In the genomic region with DNA sequence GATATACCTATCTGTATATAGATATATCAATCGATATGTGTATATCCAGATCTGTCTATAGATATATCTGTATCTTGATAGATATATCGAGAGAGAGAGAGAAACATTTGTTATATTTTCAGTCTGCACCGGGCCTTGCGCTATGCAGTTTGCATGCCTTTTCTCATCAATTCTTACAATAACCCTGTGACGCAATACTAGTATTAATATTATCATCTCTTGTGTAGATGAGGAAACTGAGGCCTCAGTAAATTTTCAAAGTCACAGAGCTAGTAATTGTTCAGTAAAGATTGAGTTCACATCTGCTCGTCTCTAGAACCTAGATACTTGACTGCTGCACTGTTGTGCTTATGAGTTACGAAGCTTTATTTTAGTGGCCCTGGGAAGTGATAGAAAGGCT, we compare ENCODE assay signal across 25 cellular contexts.
DNase-seq lines count a peak whose midpoint lies in the region; ATAC-seq, FAIRE-seq and TF ChIP-seq lines count a peak whose summit lies in the region.
"Had no signal": no experiment of that assay in that cellular context is flagged by ENCODE, and none has a peak within 500 bp of the region (broad histone marks: within the 10 kb centered on the region; RNA-seq: fewer than 3 reads in every experiment).

No MANE protein-coding gene starts in this region.

- POLR2A ChIA-PET in IMR-90 (lab: Charles Lee; ENCODE audit: unreplicated experiment), result no interaction called here
- POLR2A ChIA-PET in K562 (lab: Yijun Ruan, JAX), result no interaction called here

- H2AFZ ChIP-seq in IMR-90 (replicated peaks; ENCODE audit: low read length, poor library complexity) (no peak overlapping the region), K562 (ENCODE audit: low read depth, low read length) (no peak overlapping the region)

- H2BK20ac ChIP-seq in IMR-90 (ENCODE audit: low read depth, low read length), result no peak overlapping the region

- H3K4me2 ChIP-seq in IMR-90 (ENCODE audit: low read depth, low read length) (no peak overlapping the region), K562 (ENCODE audit: insufficient read depth, low read length) (no peak overlapping the region)
- H3K4me2 ChIP-seq: BLaER1 had no signal

- H3K27ac ChIP-seq in IMR-90 (ENCODE audit: insufficient read depth, low read length), result no peak overlapping the region
- no peak overlapping the region for H3K27ac ChIP-seq in K562 (ENCODE audit: extremely low read depth, low read depth, low read length)
- H3K27ac ChIP-seq: BLaER1 had no signal

- intact Hi-C loops in activated CD4-positive, alpha-beta T cell treated with anti-CD3 and anti-CD28 coated beads, Interleukin-2, amount 10 ng/mL, durations not matched to agents 24 days and 14 days (cut with micrococcal nuclease), result no loop called here
- intact Hi-C loops in IMR-90 (cut with micrococcal nuclease), result no loop called here
- intact Hi-C loops in K562 (cut with micrococcal nuclease), result no loop called here

- no peak overlapping the region for H3K4me3 ChIP-seq in IMR-90 (ENCODE audit: insufficient read depth, low read depth, low read length)
- no peak overlapping the region for H3K4me3 ChIP-seq in K562
- H3K4me3 ChIP-seq: BLaER1, GM12878 had no signal

- BruUV-seq in IMR-90 (replicated peaks; lab: Mats Ljungman, UMichigan) (no TSS peak), K562 (replicated peaks; lab: Mats Ljungman, UMichigan) (no TSS peak)

- peak; percentile 3 for DNase-seq in activated CD4-positive, alpha-beta T cell treated with anti-CD3 and anti-CD28 coated beads, Interleukin-2, amount 10 ng/mL, durations not matched to agents 24 days and 14 days
- no peak for DNase-seq in activated CD4-positive, alpha-beta T cell treated with anti-CD3 and anti-CD28 coated beads for 4 hours
- DNase-seq in IMR-90 (no peak), K562 (ENCODE audit: extremely low read depth in 1 of 4, low spot score in 3 of 4) (no peak)
- DNase-seq: 8988T; ACHN; BE2C; C1 segment of cervical spinal cord; CD4-positive, alpha-beta memory T cell; CD4-positive, CD25-positive, alpha-beta regulatory T cell; CD8-positive, alpha-beta memory T cell; COR-L47; DMS 273 treated with DMSO at 0.1 percent for 48 hours; DMS153; DMS53; DMS79; DND-41; GDM1 had no signal

- H3K4me1 Mint-ChIP-seq in activated CD4-positive, alpha-beta T cell treated with anti-CD3 and anti-CD28 coated beads, Interleukin-2, amount 10 ng/mL, durations not matched to agents 24 days and 14 days, result no peaks in the 10 kb centered on the region
- H3K4me1 Mint-ChIP-seq: CD14-positive monocyte; CD4-positive, alpha-beta memory T cell; CD8-positive, alpha-beta memory T cell had no signal

- no peak for ATAC-seq in IMR-90 (ENCODE audit: low read depth)
- ATAC-seq in K562, result no peak
- ATAC-seq in HG03095 (IDR thresholded peaks at IDR 0.05; ENCODE audit: unreplicated experiment), result no peak
- ATAC-seq: GM12878 had no signal

- no peak overlapping the region for H2AK9ac ChIP-seq in IMR-90 (replicated peaks; ENCODE audit: low read depth, low read length, poor library complexity)

- H3K79me2 ChIP-seq in K562 (ENCODE audit: control insufficient read depth, insufficient read depth, low read length), result no peaks in the 10 kb centered on the region

- no peaks in the 10 kb centered on the region for H4K20me1 ChIP-seq in IMR-90 (ENCODE audit: insufficient read depth, low read length)
- no peaks in the 10 kb centered on the region for H4K20me1 ChIP-seq in K562 (replicated peaks; ENCODE audit: control insufficient read depth, insufficient read depth, low read length)
- H4K20me1 ChIP-seq: BLaER1 had no signal

- H4K5ac ChIP-seq in IMR-90 (ENCODE audit: low read depth, low read length), result no peak overlapping the region

- no peak for TF ChIP-seq EP300 in K562 (IDR thresholded peaks at IDR 0.05; ENCODE audit: low read length)

- H2BK15ac ChIP-seq in IMR-90 (ENCODE audit: low read depth, low read length), result no peak overlapping the region

- no peak overlapping the region for H3K14ac ChIP-seq in IMR-90 (replicated peaks; ENCODE audit: low read depth, low read length)

- no peak overlapping the region for H4K91ac ChIP-seq in IMR-90 (ENCODE audit: insufficient read depth, low read depth, low read length)

- H3K27ac Mint-ChIP-seq in activated CD4-positive, alpha-beta T cell treated with anti-CD3 and anti-CD28 coated beads, Interleukin-2, amount 10 ng/mL, durations not matched to agents 24 days and 14 days, result no peak overlapping the region
- H3K27ac Mint-ChIP-seq: CD14-positive monocyte; CD4-positive, CD25-positive, alpha-beta regulatory T cell; CD8-positive, alpha-beta memory T cell had no signal

- FAIRE-seq in K562 (lab: Jason Lieb, UNC), result no peak
- FAIRE-seq: A204.1, GM12878, GM12892, GM18507 had no signal

- H3K9ac ChIP-seq in IMR-90 (ENCODE audit: low read depth, low read length) (no peak overlapping the region), K562 (ENCODE audit: insufficient read depth in 1 of 2, low read depth in 2 of 2, low read length in 2 of 2) (no peak overlapping the region)
- H3K9ac ChIP-seq: BLaER1 had no signal

- no peaks in the 10 kb centered on the region for H3K27me3 ChIP-seq in IMR-90 (ENCODE audit: control insufficient read depth, insufficient read depth, low read length)
- H3K27me3 ChIP-seq in K562 (ENCODE audit: control insufficient read depth in 2 of 2, insufficient read depth in 2 of 2, low read length in 2 of 2), result no peaks in the 10 kb centered on the region
- H3K27me3 ChIP-seq: BE2C, BLaER1 had no signal

- dilution Hi-C loops in IMR-90 (cut with HindIII; ENCODE audit: low sequenced_read_pairs, unreplicated experiment), result no loop called here

- TF ChIP-seq POLR2A in IMR-90 (IDR thresholded peaks at IDR 0.05; ENCODE audit: low read depth, low read length) (no peak), K562 (conservative IDR thresholded peaks at IDR 0.05) (no peak)

- peaks cover 0 to 21% of the 10 kb centered on the region in 2 experiments; a peak in 3 of 4 replicates for H3K79me1 ChIP-seq in IMR-90 (ENCODE audit: low read depth in 1 of 2, low read length in 2 of 2)

- no peaks in the 10 kb centered on the region for H3K9me3 ChIP-seq in IMR-90 (ENCODE audit: control insufficient read depth, insufficient read depth, low read length)
- no peaks in the 10 kb centered on the region for H3K9me3 ChIP-seq in K562 (replicated peaks; ENCODE audit: control insufficient read depth, insufficient read depth, low read depth, low read length)
- H3K9me3 ChIP-seq: BE2C had no signal

- H3K4me1 ChIP-seq in IMR-90 (ENCODE audit: control insufficient read depth, insufficient read depth, low read length) (0 out of 2 replicates have a peak, but pooled peaks cover 3% of the 10 kb centered on the region), K562 (replicated peaks in 1 of 2; ENCODE audit: control insufficient read depth in 2 of 2, insufficient read depth in 2 of 2, low read length in 2 of 2) (no peaks in the 10 kb centered on the region)
- H3K4me1 ChIP-seq: BE2C, BLaER1 had no signal

- H2BK120ac ChIP-seq in IMR-90 (ENCODE audit: low read depth, low read length), result no peak overlapping the region

- H2BK5ac ChIP-seq in IMR-90 (ENCODE audit: low read depth, low read length, poor library complexity, severe bottlenecking), result no peak overlapping the region

- H3K27me3 Mint-ChIP-seq in activated CD4-positive, alpha-beta T cell treated with anti-CD3 and anti-CD28 coated beads, Interleukin-2, amount 10 ng/mL, durations not matched to agents 24 days and 14 days, result no peaks in the 10 kb centered on the region
- H3K27me3 Mint-ChIP-seq: CD4-positive, alpha-beta memory T cell; CD4-positive, CD25-positive, alpha-beta regulatory T cell; CD8-positive, alpha-beta memory T cell had no signal

- H4K8ac ChIP-seq in IMR-90 (ENCODE audit: low read depth in 2 of 2, low read length in 2 of 2), result no peak overlapping the region

- no peak overlapping the region for H3K4ac ChIP-seq in IMR-90 (ENCODE audit: low read depth, low read length)

- WGBS in IMR-90 (ENCODE audit: extremely low coverage in 2 of 2, insufficient read length in 1 of 2), 2 experiments, result no CpG with 5 or more reads among the region's 7 CpGs
- WGBS in K562 (ENCODE audit: insufficient coverage, low coverage, missing lambda C conversion rate), result 93% methylated on average over 7 of the region's 7 CpGs

- H3K36me3 ChIP-seq in IMR-90 (ENCODE audit: control insufficient read depth, insufficient read depth, low read length) (peaks cover 2% of the 10 kb centered on the region; the same call in 1 of the 2 replicates), K562 (ENCODE audit: control insufficient read depth, insufficient read depth, low read length) (peaks cover 12% of the 10 kb centered on the region; the same call in 2 of the 3 replicates)
- H3K36me3 ChIP-seq: BE2C had no signal

- H3K23ac ChIP-seq in IMR-90 (ENCODE audit: low read depth, low read length), result no peak overlapping the region

- TF ChIP-seq RAD21 in IMR-90 (IDR thresholded peaks at IDR 0.05; ENCODE audit: low read length) (no peak), K562 (CRISPR knock-in tag; conservative IDR thresholded peaks at IDR 0.05 in 1 of 2, IDR thresholded peaks at IDR 0.05 in 1 of 2) (no peak)

- H3K9me1 ChIP-seq in IMR-90 (ENCODE audit: insufficient read depth, low read length), result no peaks in the 10 kb centered on the region; the same call in 1 of the 2 replicates
- H3K9me1 ChIP-seq in K562 (ENCODE audit: control insufficient read depth, insufficient read depth, low read length), result no peaks in the 10 kb centered on the region

- no peak overlapping the region for H2AK5ac ChIP-seq in IMR-90 (ENCODE audit: low read depth, low read length)

- TF ChIP-seq CTCF in IMR-90 (conservative IDR thresholded peaks at IDR 0.05; ENCODE audit: low read depth, low read length) (no peak), K562 (IDR thresholded peaks at IDR 0.05 in 2 of 3, conservative IDR thresholded peaks at IDR 0.05 in 1 of 3; ENCODE audit: insufficient read depth in 2 of 3, low read depth in 1 of 3, low read length in 3 of 3) (no peak)

- in situ Hi-C loops in IMR-90 (cut with MboI; ENCODE audit: low sequenced_read_pairs) (no loop called here), K562 (cut with MboI) (no loop called here)

- no peak overlapping the region for H3K18ac ChIP-seq in IMR-90 (ENCODE audit: low read depth, low read length)

- CTCF ChIA-PET in IMR-90 (lab: Yijun Ruan, JAX) (interaction anchor here (0.5 kb wide), 1 partner anchor 189 kb away, joined by 5 read pairs; no protein-coding TSS in a partner anchor), K562 (lab: Yijun Ruan, JAX; ENCODE audit: low intra/inter-chr PET ratio) (no interaction called here)

- H3K9me3 Mint-ChIP-seq in activated CD4-positive, alpha-beta T cell treated with anti-CD3 and anti-CD28 coated beads, Interleukin-2, amount 10 ng/mL, durations not matched to agents 24 days and 14 days, result no peaks in the 10 kb centered on the region
- H3K9me3 Mint-ChIP-seq: CD4-positive, alpha-beta memory T cell; CD8-positive, alpha-beta memory T cell had no signal

- no peak overlapping the region for H3K4me3 Mint-ChIP-seq in activated CD4-positive, alpha-beta T cell treated with anti-CD3 and anti-CD28 coated beads, Interleukin-2, amount 10 ng/mL, durations not matched to agents 24 days and 14 days
- H3K4me3 Mint-ChIP-seq: CD14-positive monocyte; CD4-positive, alpha-beta memory T cell; CD4-positive, CD25-positive, alpha-beta regulatory T cell; CD8-positive, alpha-beta memory T cell had no signal

- H3K36me3 Mint-ChIP-seq in activated CD4-positive, alpha-beta T cell treated with anti-CD3 and anti-CD28 coated beads, Interleukin-2, amount 10 ng/mL, durations not matched to agents 24 days and 14 days (ENCODE audit: low read depth), result peaks cover 3% of the 10 kb centered on the region

- H3K56ac ChIP-seq in IMR-90 (ENCODE audit: extremely low read depth, insufficient read depth, low read length), result no peak overlapping the region
